ENCODE assay signal across 8 cellular contexts in the genomic region with DNA sequence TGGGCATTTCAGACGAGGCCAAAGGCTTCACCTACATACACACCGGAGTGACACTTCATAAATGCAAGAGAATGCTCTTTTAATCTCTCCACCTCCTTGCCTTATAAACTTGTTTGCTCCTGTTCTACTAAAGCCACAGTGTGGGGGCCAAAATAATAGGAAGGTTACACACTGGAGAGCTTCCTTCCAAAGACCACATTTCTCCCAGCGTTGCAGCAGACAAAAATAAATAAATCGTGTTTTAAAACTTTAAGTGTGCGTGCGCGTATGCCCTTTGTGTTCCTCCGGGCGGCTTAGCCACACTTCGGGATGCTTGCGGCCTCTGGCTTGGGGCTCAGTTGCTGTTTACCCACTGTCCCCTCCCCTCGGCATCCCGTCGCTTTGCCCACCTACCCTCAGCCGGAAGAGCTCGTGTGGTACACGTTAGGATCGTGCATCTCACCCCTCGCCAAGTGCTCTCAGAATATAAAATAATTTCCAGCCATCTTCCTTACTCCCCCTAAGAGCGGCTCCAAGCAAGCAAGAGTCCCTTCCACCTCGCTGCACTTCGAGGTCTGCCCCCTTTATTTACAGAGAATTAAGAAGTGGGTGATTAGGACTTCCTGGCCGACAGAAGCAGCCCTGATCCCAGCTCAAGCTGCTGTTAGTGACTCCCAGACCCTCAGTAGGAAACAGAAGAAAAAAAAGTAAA. TPM values are rescaled to one million over a fixed set of nuclear protein-coding genes. Genes with fewer than 3 reads are reported as not detected.
DNase-seq lines count a peak whose midpoint lies in the region; ATAC-seq and TF ChIP-seq lines count a peak whose summit lies in the region.

No MANE protein-coding gene starts in this region.

- no peak overlapping the region for H3K27ac Mint-ChIP-seq in T-helper 17 cell

- peak overlapping the region; percentile 59; the same call in 1 of the 2 replicates for H3K4me3 ChIP-seq in GM12864 (ENCODE audit: low read depth, low read length)
- peak overlapping the region; percentile 82 for H3K4me3 ChIP-seq in skeletal muscle cell (ENCODE audit: low read depth, low read length)

- ATAC-seq in T-helper 17 cell (no peak), foreskin keratinocyte (no peak), HG03439 (IDR thresholded peaks at IDR 0.05; ENCODE audit: unreplicated experiment) (no peak), HG02970 (IDR thresholded peaks at IDR 0.05; ENCODE audit: low FRiP score, unreplicated experiment) (no peak), GM21717 (IDR thresholded peaks at IDR 0.05; ENCODE audit: unreplicated experiment) (no peak)

- peaks cover 33% of the 10 kb centered on the region for H3K4me1 Mint-ChIP-seq in T-helper 17 cell

- H3K4me1 ChIP-seq in foreskin keratinocyte, result peaks cover 19% of the 10 kb centered on the region

- H3K27ac ChIP-seq in foreskin keratinocyte, result peak overlapping the region; percentile 91

- peak overlapping the region; percentile 95 for H3K4me3 Mint-ChIP-seq in T-helper 17 cell

- DNase-seq in GM12864 (ENCODE audit: low read depth) (no peak), T-helper 17 cell (no peak), foreskin keratinocyte (peak in 1 of 2 donors; percentile 55), skeletal muscle cell (ENCODE audit: low read depth) (no peak)
- DNase-seq in activated naive CD4-positive, alpha-beta T cell treated with anti-CD3 and anti-CD28 coated beads, Interleukin-2, amount 50 U/mL, for 16 hours, result no peak

- peaks cover 74% of the 10 kb centered on the region for H3K27me3 Mint-ChIP-seq in T-helper 17 cell

- TF ChIP-seq CTCF in GM12864 (IDR thresholded peaks at IDR 0.05; ENCODE audit: low read depth, low read length, missing control alignments), result no peak
- no peak for TF ChIP-seq CTCF in foreskin keratinocyte (conservative IDR thresholded peaks at IDR 0.05)

- peaks cover 10% of the 10 kb centered on the region for H3K36me3 Mint-ChIP-seq in T-helper 17 cell (ENCODE audit: low read depth)

- H3K27me3 ChIP-seq in foreskin keratinocyte, result peaks cover 2% of the 10 kb centered on the region

- no peaks in the 10 kb centered on the region for H3K9me3 ChIP-seq in T-helper 17 cell (ENCODE audit: control insufficient read depth, low read length, poor library complexity, severe bottlenecking)

RNA-seq across cellular contexts. Expression of a gene that starts 3.3 kb away (rescaled TPM):
- total RNA-seq in T-helper 17 cell, result not detected
- 12.6 and 14.9 TPM in 2 replicates for total RNA-seq in foreskin keratinocyte
- 3.8 and 5.5 TPM in 2 replicates for polyA plus RNA-seq in foreskin keratinocyte

Comparison
In these comparisons a context has a peak if more than half of its experiments do, and no peak if none do; other contexts are left out.
1. RNA of a gene that starts 3.3 kb away (total RNA-seq): 12.6 to 14.9 TPM in foreskin keratinocyte; not detected in T-helper 17 cell; every median in the first group is over 10 times any median in the second.